In genomic region chr19:5826531-5827341, GRCh38 we compare ENCODE assay signal across 8 cellular contexts. TPM values are rescaled to one million over a fixed set of nuclear protein-coding genes. Genes with fewer than 3 reads are reported as not detected.
A peak's percentile ranks its signal among the peaks of the same experiment; 100 is the strongest.
DNase-seq lines count a peak whose midpoint lies in the region; ATAC-seq, FAIRE-seq and TF ChIP-seq lines count a peak whose summit lies in the region.

No MANE protein-coding gene starts in this region.

- H3K4me3 ChIP-seq in AG04450 (ENCODE audit: low read depth, low read length): no peak overlapping the region

- peak overlapping the region; percentile 99 for H3K4me3 Mint-ChIP-seq in activated naive CD4-positive, alpha-beta T cell treated with anti-CD3 and anti-CD28 coated beads for 36 hours

- H3K27me3 Mint-ChIP-seq in activated naive CD4-positive, alpha-beta T cell treated with anti-CD3 and anti-CD28 coated beads for 36 hours (ENCODE audit: low read depth): no peaks in the 10 kb centered on the region

- intact Hi-C loops in activated naive CD4-positive, alpha-beta T cell treated with anti-CD3 and anti-CD28 coated beads for 36 hours (cut with micrococcal nuclease): loop anchor here (5.0 kb wide), 2 partner anchors 126 to 946 kb away; partner anchors contain the start of gene VAV1

- no peak for ATAC-seq in stimulated activated naive CD8-positive, alpha-beta T cell treated with anti-CD3 and anti-CD28 coated beads, Interleukin-15, Interleukin-2, amounts not matched to agents 100 U/mL and 50 U/mL, for 24 hours
- no peak for ATAC-seq in GM19351 (IDR thresholded peaks at IDR 0.05; ENCODE audit: unreplicated experiment)

- peak; percentile 26; the same call in 1 of the 2 replicates for TF ChIP-seq CTCF in AG04450 (IDR thresholded peaks at IDR 0.05; ENCODE audit: low read depth, low read length)

- peaks cover 2% of the 10 kb centered on the region for H3K27me3 ChIP-seq in AG04450 (ENCODE audit: control insufficient read depth, insufficient read depth, low read length)

- H3K27ac ChIP-seq in AG04450 (ENCODE audit: low read depth, low read length): no peak overlapping the region

- no peaks in the 10 kb centered on the region; the same call in 1 of the 2 replicates for H3K9me3 ChIP-seq in AG04450 (ENCODE audit: control insufficient read depth, insufficient read depth, low read length)

- no peak for TF ChIP-seq POLR2A in H54 (IDR thresholded peaks at IDR 0.05; ENCODE audit: low read depth, low read length)

- POLR2A ChIA-PET in AG04450 (lab: Yijun Ruan, JAX): interaction anchor here (0.5 to 1.9 kb wide), 2 partner anchors 48 to 77 kb away, joined by 8 to 30 read pairs; partner anchors contain the start of genes NDUFA11 and VMAC

- FAIRE-seq in H54 (lab: Jason Lieb, UNC): no peak

- H3K27ac Mint-ChIP-seq in activated naive CD4-positive, alpha-beta T cell treated with anti-CD3 and anti-CD28 coated beads for 36 hours: peak overlapping the region; percentile 54

- peaks cover 9% of the 10 kb centered on the region for H3K4me1 Mint-ChIP-seq in activated naive CD4-positive, alpha-beta T cell treated with anti-CD3 and anti-CD28 coated beads for 36 hours (ENCODE audit: low read depth)

- CTCF ChIA-PET in AG04450 (lab: Charles Lee): interaction anchor here (2.0 to 3.2 kb wide), 2 partner anchors 23 to 66 kb away, joined by 5 to 24 read pairs; no protein-coding TSS in a partner anchor
- CTCF ChIA-PET in activated naive CD4-positive, alpha-beta T cell treated with anti-CD3 and anti-CD28 coated beads for 36 hours (lab: Charles Lee): interaction anchor here (0.6 to 3.5 kb wide), 3 partner anchors 8 to 140 kb away, joined by 3 to 32 read pairs (median 3); partner anchors contain the start of gene NRTN

- H3K36me3 Mint-ChIP-seq in activated naive CD4-positive, alpha-beta T cell treated with anti-CD3 and anti-CD28 coated beads for 36 hours (ENCODE audit: low read depth): no peaks in the 10 kb centered on the region

- DNase-seq in AG04450 (ENCODE audit: low read depth, low spot score) (no peak), H54 (ENCODE audit: insufficient read length, low spot score) (peak; percentile 81), NCI-H460 (ENCODE audit: extremely low read depth, low read depth) (peak; percentile 54), hepatic stellate cell (ENCODE audit: low spot score) (peak; percentile 57), mucosa of gallbladder (ENCODE audit: low spot score) (no peak)
- peak; percentile 53 for DNase-seq in activated naive CD4-positive, alpha-beta T cell treated with anti-CD3 and anti-CD28 coated beads for 36 hours
- DNase-seq in stimulated activated naive CD8-positive, alpha-beta T cell treated with anti-CD3 and anti-CD28 coated beads, Interleukin-15, Interleukin-2, amounts not matched to agents 100 U/mL and 50 U/mL, for 24 hours: peak; percentile 34

- H3K9me3 Mint-ChIP-seq in activated naive CD4-positive, alpha-beta T cell treated with anti-CD3 and anti-CD28 coated beads for 36 hours: no peaks in the 10 kb centered on the region

RNA-seq across cellular contexts. Expression of gene FUT6, which starts 12.8 kb away (rescaled TPM):
- polyA plus RNA-seq in AG04450 (2011; rRNA removed): not detected in 2 replicates
- polyA minus RNA-seq in AG04450 (2011; rRNA and poly(A)+ RNA removed): not detected in 2 replicates
- total RNA-seq in NCI-H460 (2014; rRNA removed; shearing (Covaris generic)): not detected in 2 replicates
- not detected in 2 replicates for polyA plus RNA-seq in NCI-H460 (2014; cell fraction: nucleus; rRNA removed)
- not detected for total RNA-seq in activated naive CD4-positive, alpha-beta T cell treated with anti-CD3 and anti-CD28 coated beads for 36 hours
- 81.2 TPM for total RNA-seq in mucosa of gallbladder

RNA-seq across cellular contexts. Expression of gene NRTN, which starts 21.9 kb away (rescaled TPM):
- polyA plus RNA-seq in AG04450 (2011; rRNA removed): 0.24 and 0.53 TPM in 2 replicates
- polyA minus RNA-seq in AG04450 (2011; rRNA and poly(A)+ RNA removed): not detected in 2 replicates
- 0.32 and 1.0 TPM in 2 replicates for total RNA-seq in NCI-H460 (2014; rRNA removed; shearing (Covaris generic))
- polyA plus RNA-seq in NCI-H460 (2014; cell fraction: nucleus; rRNA removed): 0.26 TPM in 1 of 2 replicates, not detected in the other
- total RNA-seq in activated naive CD4-positive, alpha-beta T cell treated with anti-CD3 and anti-CD28 coated beads for 36 hours: under 1 TPM; 0.38 to 0.42 TPM
- 6.2 TPM for total RNA-seq in mucosa of gallbladder

RNA-seq across cellular contexts. Expression of gene FUT3, which starts 24.5 kb away (rescaled TPM):
- polyA plus RNA-seq in AG04450 (2011; rRNA removed): not detected in 2 replicates
- polyA minus RNA-seq in AG04450 (2011; rRNA and poly(A)+ RNA removed): not detected in 2 replicates
- total RNA-seq in NCI-H460 (2014; rRNA removed; shearing (Covaris generic)): not detected in 2 replicates
- polyA plus RNA-seq in NCI-H460 (2014; cell fraction: nucleus; rRNA removed): not detected in 2 replicates
- not detected for total RNA-seq in activated naive CD4-positive, alpha-beta T cell treated with anti-CD3 and anti-CD28 coated beads for 36 hours
- 127 TPM for total RNA-seq in mucosa of gallbladder

RNA-seq across cellular contexts. Expression of gene DUS3L, which starts 35.8 kb away (rescaled TPM):
- polyA plus RNA-seq in AG04450 (2011; rRNA removed): 7.8 and 8.0 TPM in 2 replicates
- polyA minus RNA-seq in AG04450 (2011; rRNA and poly(A)+ RNA removed): 9.0 and 13.1 TPM in 2 replicates
- total RNA-seq in NCI-H460 (2014; rRNA removed; shearing (Covaris generic)): 36.4 and 39.9 TPM in 2 replicates
- polyA plus RNA-seq in NCI-H460 (2014; cell fraction: nucleus; rRNA removed): 136 and 152 TPM in 2 replicates
- 10 to 100 TPM; 43.1 to 45.2 TPM for total RNA-seq in activated naive CD4-positive, alpha-beta T cell treated with anti-CD3 and anti-CD28 coated beads for 36 hours
- 37.2 TPM for total RNA-seq in mucosa of gallbladder

RNA-seq across cellular contexts. Expression of gene PRR22, which starts 42.2 kb away (rescaled TPM):
- polyA plus RNA-seq in AG04450 (2011; rRNA removed): 0.16 and 0.17 TPM in 2 replicates
- polyA minus RNA-seq in AG04450 (2011; rRNA and poly(A)+ RNA removed): not detected in 2 replicates
- total RNA-seq in NCI-H460 (2014; rRNA removed; shearing (Covaris generic)): 1.2 and 1.3 TPM in 2 replicates
- polyA plus RNA-seq in NCI-H460 (2014; cell fraction: nucleus; rRNA removed): 10.9 and 12.9 TPM in 2 replicates
- 1 to 10 TPM; 1.1 to 1.5 TPM for total RNA-seq in activated naive CD4-positive, alpha-beta T cell treated with anti-CD3 and anti-CD28 coated beads for 36 hours
- 4.1 TPM for total RNA-seq in mucosa of gallbladder

Comparison
In these comparisons a context has a peak if more than half of its experiments do, and no peak if none do; other contexts are left out.
1. DNase-seq: peak in H54 (single experiment), NCI-H460 (single experiment), activated naive CD4-positive, alpha-beta T cell treated with anti-CD3 and anti-CD28 coated beads for 36 hours (single experiment), hepatic stellate cell (single experiment) and stimulated activated naive CD8-positive, alpha-beta T cell treated with anti-CD3 and anti-CD28 coated beads, Interleukin-15, Interleukin-2, amounts not matched to agents 100 U/mL and 50 U/mL, for 24 hours (single experiment); none in AG04450 (single experiment) and mucosa of gallbladder (single experiment).
2. RNA of gene FUT6, which starts 12.8 kb away (total RNA-seq): 81.2 TPM in mucosa of gallbladder (single experiment); not detected in activated naive CD4-positive, alpha-beta T cell treated with anti-CD3 and anti-CD28 coated beads for 36 hours and not detected in NCI-H460; every median in the first group is over 10 times any median in the second.
3. RNA of gene FUT3, which starts 24.5 kb away (total RNA-seq): 127 TPM in mucosa of gallbladder (single experiment); not detected in activated naive CD4-positive, alpha-beta T cell treated with anti-CD3 and anti-CD28 coated beads for 36 hours and not detected in NCI-H460; every median in the first group is over 100 times any median in the second.